Comparison of ENCODE assay signal across 30 cellular contexts in genomic region chr19:3923096-3923758, GRCh38. TPM values are rescaled to one million over a fixed set of nuclear protein-coding genes. Genes with fewer than 3 reads are reported as not detected.
DNase-seq lines count a peak whose midpoint lies in the region; ATAC-seq, FAIRE-seq and TF ChIP-seq lines count a peak whose summit lies in the region.
"Had no signal": no experiment of that assay in that cellular context is flagged by ENCODE, and none has a peak within 500 bp of the region (broad histone marks: within the 10 kb centered on the region; RNA-seq: fewer than 3 reads in every experiment).

No MANE protein-coding gene starts in this region.

- no peak overlapping the region for H2BK20ac ChIP-seq in IMR-90 (ENCODE audit: low read depth, low read length)
- H2BK20ac ChIP-seq in H1 (ENCODE audit: low read length): no peak overlapping the region

- peak overlapping the region; percentile 26 for H2BK5ac ChIP-seq in IMR-90 (ENCODE audit: low read depth, low read length, poor library complexity, severe bottlenecking)
- H2BK5ac ChIP-seq in H1 (ENCODE audit: low read depth, low read length): no peak overlapping the region

- H3F3A ChIP-seq in neural progenitor cell (ENCODE audit: low read depth): no peaks in the 10 kb centered on the region

- H3K79me1 ChIP-seq in IMR-90 (ENCODE audit: low read depth in 1 of 2, low read length in 2 of 2) (no peaks in the 10 kb centered on the region), H1 (ENCODE audit: low read depth, low read length) (no peaks in the 10 kb centered on the region)

- H3K9ac ChIP-seq in IMR-90 (ENCODE audit: low read depth, low read length): no peak overlapping the region
- H3K9ac ChIP-seq in H1 (replicated peaks in 1 of 4; ENCODE audit: extremely low read depth in 1 of 4, low read depth in 3 of 4, low read length in 3 of 4): no peak overlapping the region
- no peak overlapping the region for H3K9ac ChIP-seq in neural progenitor cell
- H3K9ac ChIP-seq: BLaER1 had no signal

- no peak overlapping the region for H3K18ac ChIP-seq in IMR-90 (ENCODE audit: low read depth, low read length)
- H3K18ac ChIP-seq in H1 (ENCODE audit: extremely low read depth, low read length): no peak overlapping the region

- no peak overlapping the region for H2BK12ac ChIP-seq in H1 (ENCODE audit: low read depth, low read length)

- H3K36me3 ChIP-seq in IMR-90 (ENCODE audit: control insufficient read depth, insufficient read depth, low read length) (no peaks in the 10 kb centered on the region), H1 (ENCODE audit: control insufficient read depth in 2 of 4, insufficient read depth in 4 of 4, low read length in 3 of 4) (peaks cover 10 to 37% (median 24%) of the 10 kb centered on the region in 4 experiments; a peak in 7 of 8 replicates), neural progenitor cell (no peaks in the 10 kb centered on the region)
- H3K36me3 ChIP-seq: BLaER1 had no signal

- H2BK120ac ChIP-seq in IMR-90 (ENCODE audit: low read depth, low read length) (no peak overlapping the region), H1 (replicated peaks; ENCODE audit: low read depth, low read length) (no peak overlapping the region)

- H3K36me3 Mint-ChIP-seq in neural progenitor cell (peaks cover 12% of the 10 kb centered on the region), nephron progenitor cell (ENCODE audit: low read depth) (no peaks in the 10 kb centered on the region)
- H3K36me3 Mint-ChIP-seq: CD14-positive monocyte; CD4-positive, CD25-positive, alpha-beta regulatory T cell had no signal

- H4K5ac ChIP-seq in IMR-90 (ENCODE audit: low read depth, low read length) (no peak overlapping the region), H1 (ENCODE audit: insufficient read length, low read depth, low read length) (no peak overlapping the region)

- H3K9me3 ChIP-seq in IMR-90 (ENCODE audit: control insufficient read depth, insufficient read depth, low read length) (peaks cover 5% of the 10 kb centered on the region; the same call in 1 of the 2 replicates), H1 (ENCODE audit: insufficient read depth in 2 of 2, low read depth in 1 of 2, low read length in 1 of 2) (peaks cover 4% of the 10 kb centered on the region in 2 experiments; a peak in 1 of 4 replicates), neural progenitor cell (ENCODE audit: low read depth) (no peaks in the 10 kb centered on the region)
- H3K9me3 ChIP-seq: BE2C had no signal

- H3K9me3 Mint-ChIP-seq in neural progenitor cell (peaks cover 6% of the 10 kb centered on the region), nephron progenitor cell (peaks cover 31% of the 10 kb centered on the region)

- H4K8ac ChIP-seq in IMR-90 (ENCODE audit: low read depth in 2 of 2, low read length in 2 of 2): no peak overlapping the region
- H4K8ac ChIP-seq in H1 (ENCODE audit: extremely low read depth, insufficient read depth, low read length): no peak overlapping the region

- H4K20me1 ChIP-seq in IMR-90 (ENCODE audit: insufficient read depth, low read length) (no peaks in the 10 kb centered on the region; the same call in 1 of the 2 replicates), H1 (replicated peaks in 1 of 2; ENCODE audit: control insufficient read depth in 1 of 2, insufficient read depth in 2 of 2, low read length in 2 of 2) (peaks cover 0 to 8% of the 10 kb centered on the region in 2 experiments), neural progenitor cell (ENCODE audit: low read depth) (no peaks in the 10 kb centered on the region)
- H4K20me1 ChIP-seq: BLaER1 had no signal

- CTCF ChIA-PET in IMR-90 (lab: Yijun Ruan, JAX) (no interaction called here), H1 (lab: Charles Lee; ENCODE audit: partially characterized antibody) (no interaction called here)

- no peak for TF ChIP-seq EP300 in H1 (IDR thresholded peaks at IDR 0.05; ENCODE audit: borderline replicate concordance in 1 of 2, low read depth in 2 of 2, low read length in 2 of 2)

- H2BK15ac ChIP-seq in IMR-90 (ENCODE audit: low read depth, low read length) (no peak overlapping the region), H1 (ENCODE audit: low read length) (no peak overlapping the region)

- no TSS peak for BruUV-seq in IMR-90 (replicated peaks; lab: Mats Ljungman, UMichigan)

- DNase-seq in IMR-90 (no peak), H1 (ENCODE audit: low read depth in 1 of 2, low spot score in 2 of 2) (no peak), neural progenitor cell (ENCODE audit: low spot score) (no peak), NOMO-1 treated with dmso at 0.1 percent for 144 hours (lab: John Stamatoyannopoulos, UW; ENCODE audit: unreplicated experiment) (no peak), nephron progenitor cell (no peak)
- DNase-seq in stimulated activated naive CD8-positive, alpha-beta T cell treated with anti-CD3 and anti-CD28 coated beads, Interleukin-15, Interleukin-2, amounts not matched to agents 100 U/mL and 50 U/mL, for 24 hours: no peak
- DNase-seq: 8988T; ACHN; BE2C; C1 segment of cervical spinal cord; CD4-positive, alpha-beta memory T cell; CD4-positive, CD25-positive, alpha-beta regulatory T cell; CD8-positive, alpha-beta memory T cell; COR-L47; DMS 273 treated with DMSO at 0.1 percent for 48 hours; DMS153; DMS53; DMS79; DND-41; EL; GDM1 had no signal

- H3K27me3 ChIP-seq in IMR-90 (ENCODE audit: control insufficient read depth, insufficient read depth, low read length): peaks cover 7% of the 10 kb centered on the region
- no peaks in the 10 kb centered on the region for H3K27me3 ChIP-seq in H1 (replicated peaks in 1 of 4; ENCODE audit: control insufficient read depth in 3 of 4, extremely low read depth in 1 of 4, insufficient read depth in 3 of 4, low read length in 3 of 4)
- H3K27me3 ChIP-seq in neural progenitor cell: no peaks in the 10 kb centered on the region
- H3K27me3 ChIP-seq: BE2C, BLaER1 had no signal

- TF ChIP-seq RAD21 in IMR-90 (IDR thresholded peaks at IDR 0.05; ENCODE audit: low read length) (no peak), H1 (IDR thresholded peaks at IDR 0.05 in 1 of 2, conservative IDR thresholded peaks at IDR 0.05 in 1 of 2; ENCODE audit: low read depth in 2 of 2, low read length in 2 of 2) (no peak)

- dilution Hi-C loops in IMR-90 (cut with HindIII; ENCODE audit: low sequenced_read_pairs, unreplicated experiment): no loop called here

- H3K23me2 ChIP-seq in H1 (ENCODE audit: low read depth, low read length): peaks cover 10% of the 10 kb centered on the region; the same call in 1 of the 2 replicates

- H3K4me1 Mint-ChIP-seq in neural progenitor cell (no peaks in the 10 kb centered on the region), nephron progenitor cell (no peaks in the 10 kb centered on the region)
- H3K4me1 Mint-ChIP-seq: CD14-positive monocyte; CD4-positive, alpha-beta memory T cell; CD4-positive, CD25-positive, alpha-beta regulatory T cell; CD8-positive, alpha-beta memory T cell had no signal

- no peak overlapping the region for H2AK5ac ChIP-seq in IMR-90 (ENCODE audit: low read depth, low read length)
- H2AK5ac ChIP-seq in H1 (ENCODE audit: low read depth, low read length): no peak overlapping the region

- H3K27ac ChIP-seq in IMR-90 (ENCODE audit: insufficient read depth, low read length) (no peak overlapping the region), H1 (ENCODE audit: low read depth, low read length) (no peak overlapping the region), neural progenitor cell (no peak overlapping the region)
- H3K27ac ChIP-seq: BLaER1 had no signal

- H3K56ac ChIP-seq in IMR-90 (ENCODE audit: extremely low read depth, insufficient read depth, low read length) (no peak overlapping the region), H1 (replicated peaks; ENCODE audit: insufficient read length, low read depth, low read length) (peak overlapping the region; percentile 46)

- H3K14ac ChIP-seq in IMR-90 (replicated peaks; ENCODE audit: low read depth, low read length) (no peak overlapping the region), H1 (ENCODE audit: insufficient read length) (no peak overlapping the region)

- no peaks in the 10 kb centered on the region for H3K79me2 ChIP-seq in H1 (ENCODE audit: control insufficient read depth in 1 of 2, insufficient read depth in 2 of 2, low read length in 2 of 2)
- H3K79me2 ChIP-seq in neural progenitor cell (ENCODE audit: low read depth): no peaks in the 10 kb centered on the region

- H3K23ac ChIP-seq in IMR-90 (ENCODE audit: low read depth, low read length) (no peak overlapping the region), H1 (ENCODE audit: insufficient read length) (no peak overlapping the region)

- H3K4me2 ChIP-seq in IMR-90 (ENCODE audit: low read depth, low read length) (no peak overlapping the region), H1 (ENCODE audit: insufficient read depth in 1 of 2, low read depth in 2 of 2, low read length in 2 of 2) (no peak overlapping the region), neural progenitor cell (no peak overlapping the region)
- H3K4me2 ChIP-seq: BLaER1 had no signal

- H3K27ac Mint-ChIP-seq in neural progenitor cell (no peak overlapping the region), nephron progenitor cell (no peak overlapping the region)
- H3K27ac Mint-ChIP-seq: CD14-positive monocyte; CD8-positive, alpha-beta memory T cell had no signal

- TF ChIP-seq CTCF in IMR-90 (conservative IDR thresholded peaks at IDR 0.05; ENCODE audit: low read depth, low read length) (no peak), H1 (IDR thresholded peaks at IDR 0.05; ENCODE audit: control extremely low read depth in 1 of 3, insufficient read depth in 1 of 3, low read depth in 1 of 3, low read length in 3 of 3) (no peak), neural progenitor cell (IDR thresholded peaks at IDR 0.05) (no peak), nephron progenitor cell (IDR thresholded peaks at IDR 0.05) (no peak)

- H3K27me3 Mint-ChIP-seq in neural progenitor cell (ENCODE audit: insufficient read depth, low read depth) (no peaks in the 10 kb centered on the region), nephron progenitor cell (ENCODE audit: low read depth, poor library complexity) (peaks cover 11% of the 10 kb centered on the region)
- H3K27me3 Mint-ChIP-seq: CD4-positive, CD25-positive, alpha-beta regulatory T cell had no signal

- POLR2A ChIA-PET in IMR-90 (lab: Charles Lee; ENCODE audit: unreplicated experiment): no interaction called here
- POLR2A ChIA-PET in H1 (lab: Charles Lee; ENCODE audit: partially characterized antibody): no interaction called here

- peak overlapping the region; percentile 4 for H3K4me3 Mint-ChIP-seq in neural progenitor cell
- H3K4me3 Mint-ChIP-seq in nephron progenitor cell: no peak overlapping the region
- H3K4me3 Mint-ChIP-seq: CD14-positive monocyte; CD4-positive, alpha-beta memory T cell; CD4-positive, CD25-positive, alpha-beta regulatory T cell; CD8-positive, alpha-beta memory T cell had no signal

- H3K4me3 ChIP-seq in IMR-90 (ENCODE audit: insufficient read depth, low read depth, low read length): no peak overlapping the region
- H3K4me3 ChIP-seq in H1 (ENCODE audit: extremely low read depth in 1 of 4, insufficient read depth in 2 of 4, low read depth in 3 of 4, low read length in 4 of 4): no peak overlapping the region
- H3K4me3 ChIP-seq in neural progenitor cell: no peak overlapping the region
- H3K4me3 ChIP-seq: BLaER1, GM12878 had no signal

- H3K4me1 ChIP-seq in IMR-90 (ENCODE audit: control insufficient read depth, insufficient read depth, low read length) (no peaks in the 10 kb centered on the region), H1 (replicated peaks in 1 of 4; ENCODE audit: control insufficient read depth in 3 of 4, insufficient read depth in 4 of 4, low read length in 3 of 4) (no peaks in the 10 kb centered on the region), neural progenitor cell (no peaks in the 10 kb centered on the region)
- H3K4me1 ChIP-seq: BE2C, BLaER1 had no signal

- TF ChIP-seq POLR2A in IMR-90 (IDR thresholded peaks at IDR 0.05; ENCODE audit: low read depth, low read length) (no peak), H1 (IDR thresholded peaks at IDR 0.05; ENCODE audit: control extremely low read depth in 1 of 2, low read depth in 2 of 2, low read length in 2 of 2) (no peak)

- H2AK9ac ChIP-seq in IMR-90 (replicated peaks; ENCODE audit: low read depth, low read length, poor library complexity): no peak overlapping the region

- intact Hi-C loops in IMR-90 (cut with micrococcal nuclease): no loop called here

- no peak for FAIRE-seq in H1 (lab: Jason Lieb, UNC)
- FAIRE-seq: A204.1, GM12878, GM19239 had no signal

- H4K91ac ChIP-seq in IMR-90 (ENCODE audit: insufficient read depth, low read depth, low read length) (no peak overlapping the region), H1 (replicated peaks; ENCODE audit: insufficient read length, low read length) (no peak overlapping the region)

- H3K4ac ChIP-seq in IMR-90 (ENCODE audit: low read depth, low read length): no peak overlapping the region
- H3K4ac ChIP-seq in H1 (replicated peaks; ENCODE audit: insufficient read length, low read depth, low read length): no peak overlapping the region

- no peaks in the 10 kb centered on the region for H3K9me1 ChIP-seq in IMR-90 (ENCODE audit: insufficient read depth, low read length)

- no peak for ATAC-seq in IMR-90 (ENCODE audit: low read depth)
- no peak for ATAC-seq in GM21619 (IDR thresholded peaks at IDR 0.05; ENCODE audit: unreplicated experiment)
- ATAC-seq in stimulated activated naive CD8-positive, alpha-beta T cell treated with anti-CD3 and anti-CD28 coated beads, Interleukin-15, Interleukin-2, amounts not matched to agents 100 U/mL and 50 U/mL, for 24 hours: no peak
- ATAC-seq: GM12878 had no signal

- H2AFZ ChIP-seq in IMR-90 (replicated peaks; ENCODE audit: low read length, poor library complexity) (no peak overlapping the region), H1 (ENCODE audit: low read length) (no peak overlapping the region), neural progenitor cell (replicated peaks) (no peak overlapping the region)

- in situ Hi-C loops in IMR-90 (cut with MboI; ENCODE audit: low sequenced_read_pairs): no loop called here

RNA-seq across cellular contexts. Expression of gene NMRK2, which starts 9.6 kb away (rescaled TPM):
- total RNA-seq in IMR-90 (2012; rRNA removed) (not detected in 2 replicates), neural progenitor cell (ENCODE audit: low replicate concordance) (0.77 and 1.1 TPM in 2 replicates)
- polyA plus RNA-seq in IMR-90 (2012; rRNA removed) (not detected in 2 replicates), H1 (2011; rRNA removed) (206 and 227 TPM in 2 replicates)
- not detected in 2 replicates for polyA plus RNA-seq in IMR-90 (2012; cell fraction: cytosol; rRNA removed)
- not detected in 2 replicates for polyA plus RNA-seq in IMR-90 (2012; cell fraction: nucleus; rRNA removed; ENCODE audit: low replicate concordance)
- 86.2 and 87.4 TPM in 2 replicates for total RNA-seq in H1 (2021; fragmentation: NEBNext Ultra II Directional; extraction: Animal tissue kit (Norgen Biotek cat#: 25700))
- polyA plus RNA-seq in H1 (2011; cell fraction: cytosol; rRNA removed): 162 TPM
- polyA plus RNA-seq in H1 (2011; cell fraction: nucleus; rRNA removed): 147 TPM
- polyA plus RNA-seq in H1 (2012, experiment 1 of 2): 91.2 to 153 TPM (median 146 TPM) in 4 replicates
- 175 TPM for polyA plus RNA-seq in H1 (2012, experiment 2 of 2)
- polyA plus RNA-seq in H1 (2013, experiment 1 of 2): 74.9 TPM
- polyA plus RNA-seq in H1 (2013, experiment 2 of 2): 74.3 TPM
- polyA minus RNA-seq in H1 (2011; rRNA and poly(A)+ RNA removed): 24.2 and 37.1 TPM in 2 replicates
- 54.2 TPM for polyA minus RNA-seq in H1 (2011; cell fraction: cytosol; rRNA and poly(A)+ RNA removed)
- 39.7 TPM for polyA minus RNA-seq in H1 (2011; cell fraction: nucleus; rRNA and poly(A)+ RNA removed)
- total RNA-seq: A673; CD4-positive, alpha-beta memory T cell; CD4-positive, CD25-positive, alpha-beta regulatory T cell; CD8-positive, alpha-beta memory T cell; Daoy; GM12878 had no signal
- polyA plus RNA-seq: AG04450; CD14-positive monocyte; CD4-positive, alpha-beta memory T cell; CD4-positive, CD25-positive, alpha-beta regulatory T cell; CD8-positive, alpha-beta memory T cell had no signal

RNA-seq across cellular contexts. Expression of gene ATCAY, which starts 42.7 kb away (rescaled TPM):
- 0.28 and 0.36 TPM in 2 replicates for total RNA-seq in IMR-90 (2012; rRNA removed)
- 0.19 and 0.31 TPM in 2 replicates for polyA plus RNA-seq in IMR-90 (2012; rRNA removed)
- polyA plus RNA-seq in IMR-90 (2012; cell fraction: cytosol; rRNA removed): 0.12 and 0.15 TPM in 2 replicates
- polyA plus RNA-seq in IMR-90 (2012; cell fraction: nucleus; rRNA removed; ENCODE audit: low replicate concordance): 0.10 and 0.19 TPM in 2 replicates
- total RNA-seq in H1 (2021; fragmentation: NEBNext Ultra II Directional; extraction: Animal tissue kit (Norgen Biotek cat#: 25700)): 31.6 and 33.8 TPM in 2 replicates
- 24.4 and 31.6 TPM in 2 replicates for polyA plus RNA-seq in H1 (2011; rRNA removed)
- polyA plus RNA-seq in H1 (2011; cell fraction: cytosol; rRNA removed): 26.5 TPM
- 34.4 TPM for polyA plus RNA-seq in H1 (2011; cell fraction: nucleus; rRNA removed)
- polyA plus RNA-seq in H1 (2012, experiment 1 of 2): 28.1 to 33.8 TPM (median 30.3 TPM) in 4 replicates
- polyA plus RNA-seq in H1 (2012, experiment 2 of 2): 27.7 TPM
- polyA plus RNA-seq in H1 (2013, experiment 1 of 2): 26.2 TPM
- polyA plus RNA-seq in H1 (2013, experiment 2 of 2): 27.0 TPM
- 26.5 and 34.8 TPM in 2 replicates for polyA minus RNA-seq in H1 (2011; rRNA and poly(A)+ RNA removed)
- 35.7 TPM for polyA minus RNA-seq in H1 (2011; cell fraction: cytosol; rRNA and poly(A)+ RNA removed)
- polyA minus RNA-seq in H1 (2011; cell fraction: nucleus; rRNA and poly(A)+ RNA removed): 29.4 TPM
- total RNA-seq in neural progenitor cell (ENCODE audit: low replicate concordance): 15.8 and 23.9 TPM in 2 replicates
- total RNA-seq: CD4-positive, alpha-beta memory T cell; CD4-positive, CD25-positive, alpha-beta regulatory T cell; CD8-positive, alpha-beta memory T cell had no signal
- polyA plus RNA-seq: CD14-positive monocyte; CD4-positive, alpha-beta memory T cell; CD4-positive, CD25-positive, alpha-beta regulatory T cell; CD8-positive, alpha-beta memory T cell had no signal

RNA-seq across cellular contexts. Expression of gene DAPK3, which starts 47.7 kb away (rescaled TPM):
- total RNA-seq in IMR-90 (2012; rRNA removed) (128 and 145 TPM in 2 replicates), neural progenitor cell (ENCODE audit: low replicate concordance) (33.7 and 96.6 TPM in 2 replicates)
- polyA plus RNA-seq in IMR-90 (2012; rRNA removed) (188 and 202 TPM in 2 replicates), H1 (2011; rRNA removed) (53.2 and 76.8 TPM in 2 replicates)
- 189 and 293 TPM in 2 replicates for polyA plus RNA-seq in IMR-90 (2012; cell fraction: cytosol; rRNA removed)
- polyA plus RNA-seq in IMR-90 (2012; cell fraction: nucleus; rRNA removed; ENCODE audit: low replicate concordance): 209 and 518 TPM in 2 replicates
- 78.1 and 80.8 TPM in 2 replicates for total RNA-seq in H1 (2021; fragmentation: NEBNext Ultra II Directional; extraction: Animal tissue kit (Norgen Biotek cat#: 25700))
- 70.8 TPM for polyA plus RNA-seq in H1 (2011; cell fraction: cytosol; rRNA removed)
- polyA plus RNA-seq in H1 (2011; cell fraction: nucleus; rRNA removed): 106 TPM
- polyA plus RNA-seq in H1 (2012, experiment 1 of 2): 67.8 to 88.3 TPM (median 85.3 TPM) in 4 replicates
- 51.5 TPM for polyA plus RNA-seq in H1 (2012, experiment 2 of 2)
- polyA plus RNA-seq in H1 (2013, experiment 1 of 2): 41.4 TPM
- 42.2 TPM for polyA plus RNA-seq in H1 (2013, experiment 2 of 2)
- polyA minus RNA-seq in H1 (2011; rRNA and poly(A)+ RNA removed): 29.4 and 48.1 TPM in 2 replicates
- polyA minus RNA-seq in H1 (2011; cell fraction: cytosol; rRNA and poly(A)+ RNA removed): 45.4 TPM
- 29.7 TPM for polyA minus RNA-seq in H1 (2011; cell fraction: nucleus; rRNA and poly(A)+ RNA removed)

RNA-seq across cellular contexts. Expression of gene ZFR2, which starts 54.4 kb away (rescaled TPM):
- total RNA-seq in IMR-90 (2012; rRNA removed) (0.28 TPM in 1 of 2 replicates, not detected in the other), neural progenitor cell (ENCODE audit: low replicate concordance) (8.9 and 20.4 TPM in 2 replicates)
- polyA plus RNA-seq in IMR-90 (2012; rRNA removed) (0.10 and 0.19 TPM in 2 replicates), H1 (2011; rRNA removed) (28.4 and 42.5 TPM in 2 replicates)
- polyA plus RNA-seq in IMR-90 (2012; cell fraction: cytosol; rRNA removed): 0.20 and 0.24 TPM in 2 replicates
- polyA plus RNA-seq in IMR-90 (2012; cell fraction: nucleus; rRNA removed; ENCODE audit: low replicate concordance): 0.23 TPM in 1 of 2 replicates, not detected in the other
- 14.5 TPM in 2 replicates for total RNA-seq in H1 (2021; fragmentation: NEBNext Ultra II Directional; extraction: Animal tissue kit (Norgen Biotek cat#: 25700))
- polyA plus RNA-seq in H1 (2011; cell fraction: cytosol; rRNA removed): 20.9 TPM
- polyA plus RNA-seq in H1 (2011; cell fraction: nucleus; rRNA removed): 28.1 TPM
- 17.8 to 26.7 TPM (median 25.0 TPM) in 4 replicates for polyA plus RNA-seq in H1 (2012, experiment 1 of 2)
- polyA plus RNA-seq in H1 (2012, experiment 2 of 2): 35.4 TPM
- polyA plus RNA-seq in H1 (2013, experiment 1 of 2): 12.4 TPM
- 12.8 TPM for polyA plus RNA-seq in H1 (2013, experiment 2 of 2)
- polyA minus RNA-seq in H1 (2011; rRNA and poly(A)+ RNA removed): 5.7 and 8.8 TPM in 2 replicates
- polyA minus RNA-seq in H1 (2011; cell fraction: cytosol; rRNA and poly(A)+ RNA removed): 12.0 TPM
- 13.1 TPM for polyA minus RNA-seq in H1 (2011; cell fraction: nucleus; rRNA and poly(A)+ RNA removed)
- total RNA-seq: CD4-positive, CD25-positive, alpha-beta regulatory T cell had no signal
- polyA plus RNA-seq: AG04450, CD14-positive monocyte, GM12878 had no signal

Comparison
In these comparisons a context has a peak if more than half of its experiments do, and no peak if none do; other contexts are left out.
1. RNA of gene NMRK2, which starts 9.6 kb away (total RNA-seq): 86.2 to 87.4 TPM in H1; 0.77 to 1.1 TPM in neural progenitor cell and not detected in IMR-90; every median in the first group is over 10 times any median in the second.
2. RNA of gene ATCAY, which starts 42.7 kb away (total RNA-seq): 31.6 to 33.8 TPM in H1 and 15.8 to 23.9 TPM in neural progenitor cell; 0.28 to 0.36 TPM in IMR-90; every median in the first group is over 10 times any median in the second.